ENCODE assay signal across 15 cellular contexts in the genomic region with DNA sequence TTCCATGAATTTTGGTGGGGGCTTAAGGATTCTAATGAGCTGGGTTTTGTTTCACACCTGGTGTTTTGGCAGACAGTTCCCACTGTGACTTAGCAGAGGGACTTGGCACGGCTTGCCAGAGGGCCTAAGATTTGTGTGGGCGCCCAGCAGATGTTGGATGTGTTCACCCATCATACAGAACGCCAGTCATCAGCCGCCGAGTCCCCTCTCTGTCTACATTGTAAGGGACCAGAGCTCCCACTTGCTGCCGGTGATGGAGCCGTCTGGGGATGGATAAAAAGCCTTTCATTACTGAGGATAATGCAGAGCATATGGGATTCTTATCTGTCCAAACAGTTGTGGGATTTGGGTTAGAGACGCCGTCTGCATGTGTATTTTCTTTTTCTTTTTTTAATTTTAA. TPM values are rescaled to one million over a fixed set of nuclear protein-coding genes. Genes with fewer than 3 reads are reported as not detected.
"Had no signal": no experiment of that assay in that cellular context is flagged by ENCODE, and none has a peak within 500 bp of the region (broad histone marks: within the 10 kb centered on the region; RNA-seq: fewer than 3 reads in every experiment).

No MANE protein-coding gene starts in this region.

- H3K4me3 ChIP-seq: breast epithelium, testis had no signal

- DNase-seq: activated CD4-positive, alpha-beta T cell treated with anti-CD3 and anti-CD28 coated beads, Interleukin-2, amount 50 U/mL, for 48 hours; activated gamma-delta T cell treated with Interleukin-2 at 50 U/mL for 16 hours; activated naive CD8-positive, alpha-beta T cell treated with anti-CD3 and anti-CD28 coated beads for 36 hours; activated T-cell treated with anti-CD3 and anti-CD28 coated beads, Interleukin-2, amount 50 U/mL, for 48 hours; foreskin melanocyte; kidney; stimulated activated CD4-positive, alpha-beta T cell treated with anti-CD3 and anti-CD28 coated beads, Interleukin-15, amount 100 ng/mL, for 24 hours; stimulated activated CD4-positive, alpha-beta T cell treated with anti-CD3 and anti-CD28 coated beads, Interleukin-4, amount 100 ng/mL, for 24 hours; stimulated activated naive CD8-positive, alpha-beta T cell treated with anti-CD3 and anti-CD28 coated beads, Interleukin-15, amount 100 ng/mL, for 72 hours; testis had no signal

- H3K27me3 ChIP-seq: breast epithelium, testis had no signal

- H3K36me3 ChIP-seq: breast epithelium had no signal

- H3K27me3 Mint-ChIP-seq: activated naive CD8-positive, alpha-beta T cell treated with anti-CD3 and anti-CD28 coated beads for 36 hours; stimulated activated naive CD8-positive, alpha-beta T cell treated with anti-CD3 and anti-CD28 coated beads, Interleukin-15, amount 100 ng/mL, for 72 hours had no signal

- H3K4me3 Mint-ChIP-seq: activated naive CD8-positive, alpha-beta T cell treated with anti-CD3 and anti-CD28 coated beads for 36 hours; neural crest cell; stimulated activated naive CD8-positive, alpha-beta T cell treated with anti-CD3 and anti-CD28 coated beads, Interleukin-15, amount 100 ng/mL, for 72 hours had no signal

- H3K36me3 Mint-ChIP-seq: activated naive CD8-positive, alpha-beta T cell treated with anti-CD3 and anti-CD28 coated beads for 36 hours had no signal

- H3K9me3 ChIP-seq: breast epithelium, testis had no signal

- H3K27ac ChIP-seq: breast epithelium, testis had no signal

- H3K27ac Mint-ChIP-seq: activated naive CD8-positive, alpha-beta T cell treated with anti-CD3 and anti-CD28 coated beads for 36 hours; stimulated activated naive CD8-positive, alpha-beta T cell treated with anti-CD3 and anti-CD28 coated beads, Interleukin-15, amount 100 ng/mL, for 72 hours had no signal

- H3K9me3 Mint-ChIP-seq: neural crest cell had no signal

- H3K4me1 Mint-ChIP-seq: activated naive CD8-positive, alpha-beta T cell treated with anti-CD3 and anti-CD28 coated beads for 36 hours; stimulated activated naive CD8-positive, alpha-beta T cell treated with anti-CD3 and anti-CD28 coated beads, Interleukin-15, amount 100 ng/mL, for 72 hours had no signal

- H3K4me1 ChIP-seq: breast epithelium, testis had no signal

RNA-seq across cellular contexts. Expression of a gene that starts 12.8 kb away (rescaled TPM):
- total RNA-seq: activated naive CD8-positive, alpha-beta T cell treated with anti-CD3 and anti-CD28 coated beads for 36 hours; endothelial cell of umbilical vein; osteocyte; T-helper 2 cell treated with Interferon-gamma antibody and Interleukin-4, amounts not matched to agents 100 ng/mL and 5 ng/mL, for 36 hours had no signal
